ENCODE assay signal across 28 cellular contexts in genomic region chr2:54500404-54501147, GRCh38. TPM values are rescaled to one million over a fixed set of nuclear protein-coding genes. Genes with fewer than 3 reads are reported as not detected.
DNase-seq lines count a peak whose midpoint lies in the region; ATAC-seq, FAIRE-seq and TF ChIP-seq lines count a peak whose summit lies in the region.
"Had no signal": no experiment of that assay in that cellular context is flagged by ENCODE, and none has a peak within 500 bp of the region (broad histone marks: within the 10 kb centered on the region; RNA-seq: fewer than 3 reads in every experiment).

No MANE protein-coding gene starts in this region.

- H3K4me2 ChIP-seq in K562 (ENCODE audit: insufficient read depth, low read length) = no peak overlapping the region

- H3K4me3 ChIP-seq in K562 (no peak overlapping the region), mucosa of descending colon (no peak overlapping the region), tibial artery (no peak overlapping the region)
- H3K4me3 ChIP-seq: dorsolateral prefrontal cortex, skin epidermis had no signal

- BruUV-seq in K562 (replicated peaks; lab: Mats Ljungman, UMichigan) = no TSS peak

- POLR2A ChIA-PET in K562 (lab: Yijun Ruan, JAX) = interaction anchor here (0.7 to 0.8 kb wide), 3 partner anchors 119 to 206 kb away, joined by 3 to 4 read pairs (median 3); no protein-coding TSS in a partner anchor

- no peaks in the 10 kb centered on the region for H4K20me1 ChIP-seq in K562 (replicated peaks; ENCODE audit: control insufficient read depth, insufficient read depth, low read length)

- CTCF ChIA-PET in K562 (lab: Yijun Ruan, JAX; ENCODE audit: low intra/inter-chr PET ratio) = no interaction called here

- no peak for TF ChIP-seq RAD21 in K562 (CRISPR knock-in tag; conservative IDR thresholded peaks at IDR 0.05 in 1 of 2, IDR thresholded peaks at IDR 0.05 in 1 of 2)

- DNase-seq in K562 (ENCODE audit: extremely low read depth in 1 of 4, low spot score in 3 of 4) (no peak), Right ventricle myocardium superior (peak; percentile 72), mucosa of descending colon (no peak), tibial artery (peak in 1 of 2 donors; percentile 55), glutamatergic neuron (no peak), SIG-M5 (lab: John Stamatoyannopoulos, UW) (no peak)
- no peak for DNase-seq in stimulated activated CD4-positive, alpha-beta T cell treated with anti-CD3 and anti-CD28 coated beads, Interleukin-4, amount 100 ng/mL, for 1 hour
- no peak for DNase-seq in stimulated activated CD4-positive, alpha-beta T cell treated with anti-CD3 and anti-CD28 coated beads, Interleukin-2, amount 100 ng/mL, for 24 hours
- DNase-seq: activated CD4-positive, alpha-beta T cell treated with anti-CD3 and anti-CD28 coated beads for 36 hours; activated naive CD4-positive, alpha-beta T cell treated with Interleukin-2 at 50 U/mL for 16 hours; activated T-cell treated with anti-CD3 and anti-CD28 coated beads, Interleukin-2, amount 50 U/mL, for 48 hours; amygdala; foreskin fibroblast; kidney; mesenchymal stem cell; naive thymus-derived CD8-positive, alpha-beta T cell; NCI-H1105; NCI-H2029; NCI-H226; SHP77 treated with DMSO at 0.1 percent for 48 hours; stimulated activated naive CD4-positive, alpha-beta T cell had no signal

- H2AFZ ChIP-seq in K562 (ENCODE audit: low read depth, low read length) = no peak overlapping the region
- H2AFZ ChIP-seq: parathyroid adenoma had no signal

- no peaks in the 10 kb centered on the region for H3K9me3 ChIP-seq in K562 (replicated peaks; ENCODE audit: control insufficient read depth, insufficient read depth, low read depth, low read length)
- H3K9me3 ChIP-seq in mucosa of descending colon = no peaks in the 10 kb centered on the region
- no peaks in the 10 kb centered on the region for H3K9me3 ChIP-seq in tibial artery

- H3K36me3 Mint-ChIP-seq in glutamatergic neuron (ENCODE audit: unreplicated experiment) = no peaks in the 10 kb centered on the region
- H3K36me3 Mint-ChIP-seq: naive thymus-derived CD8-positive, alpha-beta T cell had no signal

- H3K27ac Mint-ChIP-seq in glutamatergic neuron (ENCODE audit: unreplicated experiment) = no peak overlapping the region
- H3K27ac Mint-ChIP-seq: activated CD4-positive, alpha-beta T cell treated with anti-CD3 and anti-CD28 coated beads for 36 hours had no signal

- H3K4me1 ChIP-seq in K562 (replicated peaks in 1 of 2; ENCODE audit: control insufficient read depth in 2 of 2, insufficient read depth in 2 of 2, low read length in 2 of 2) = no peaks in the 10 kb centered on the region
- H3K4me1 ChIP-seq in mucosa of descending colon (ENCODE audit: low read depth) = no peaks in the 10 kb centered on the region
- peaks cover 0 to 87% (median 38%) of the 10 kb centered on the region in 4 donors for H3K4me1 ChIP-seq in tibial artery

- in situ Hi-C loops in K562 (cut with MboI) = no loop called here

- H3K27me3 ChIP-seq in K562 (ENCODE audit: control insufficient read depth in 2 of 2, insufficient read depth in 2 of 2, low read length in 2 of 2) (peaks cover 2 to 10% of the 10 kb centered on the region in 2 experiments; a peak in 2 of 5 replicates), tibial artery (no peaks in the 10 kb centered on the region)
- H3K27me3 ChIP-seq: dorsolateral prefrontal cortex had no signal

- no peak for TF ChIP-seq EP300 in K562 (IDR thresholded peaks at IDR 0.05; ENCODE audit: low read length)

- no peak overlapping the region for H3K9ac ChIP-seq in K562 (ENCODE audit: insufficient read depth in 1 of 2, low read depth in 2 of 2, low read length in 2 of 2)
- H3K9ac ChIP-seq: parathyroid adenoma had no signal

- intact Hi-C loops in K562 (cut with micrococcal nuclease) (loop anchor here (5.0 to 10.0 kb wide), 2 partner anchors 136 to 293 kb away; no protein-coding TSS in a partner anchor), Right ventricle myocardium superior (cut with DNase I) (no loop called here), mucosa of descending colon (cut with DNase I, micrococcal nuclease) (no loop called here), tibial artery (cut with DNase I; ENCODE audit: low total_unique reads) (no loop called here)

- H3K27ac ChIP-seq in K562 (ENCODE audit: extremely low read depth, low read depth, low read length) (no peak overlapping the region), tibial artery (peak overlapping the region; percentile 8 to 11)
- H3K27ac ChIP-seq: C4-2B, HL-60, parathyroid adenoma had no signal

- peaks cover 2% of the 10 kb centered on the region for H3K27me3 Mint-ChIP-seq in glutamatergic neuron (ENCODE audit: unreplicated experiment)
- H3K27me3 Mint-ChIP-seq: naive thymus-derived CD8-positive, alpha-beta T cell had no signal

- TF ChIP-seq POLR2A in K562 (conservative IDR thresholded peaks at IDR 0.05) = no peak

- no peak for FAIRE-seq in K562 (lab: Jason Lieb, UNC)
- FAIRE-seq: H1, TTC549 had no signal

- ATAC-seq in K562 = no peak
- peak; percentile 65 for ATAC-seq in Right ventricle myocardium superior (ENCODE audit: poor library complexity)
- peak; percentile 77 for ATAC-seq in mucosa of descending colon
- ATAC-seq: activated CD4-positive, alpha-beta T cell treated with anti-CD3 and anti-CD28 coated beads for 36 hours; naive thymus-derived CD8-positive, alpha-beta T cell had no signal

- TF ChIP-seq CTCF in K562 (IDR thresholded peaks at IDR 0.05 in 2 of 3, conservative IDR thresholded peaks at IDR 0.05 in 1 of 3; ENCODE audit: insufficient read depth in 2 of 3, low read depth in 1 of 3, low read length in 3 of 3) (no peak), mucosa of descending colon (IDR thresholded peaks at IDR 0.05) (no peak), tibial artery (IDR thresholded peaks at IDR 0.05) (no peak), glutamatergic neuron (IDR thresholded peaks at IDR 0.05; ENCODE audit: partially characterized antibody, unreplicated experiment) (no peak)

- no peaks in the 10 kb centered on the region for H3K79me2 ChIP-seq in K562 (ENCODE audit: control insufficient read depth, insufficient read depth, low read length)

- H3K4me3 Mint-ChIP-seq in glutamatergic neuron (ENCODE audit: unreplicated experiment) = no peak overlapping the region
- H3K4me3 Mint-ChIP-seq: activated CD4-positive, alpha-beta T cell treated with anti-CD3 and anti-CD28 coated beads for 36 hours; naive thymus-derived CD8-positive, alpha-beta T cell had no signal

- H3K36me3 ChIP-seq in K562 (ENCODE audit: control insufficient read depth, insufficient read depth, low read length) (no peaks in the 10 kb centered on the region), mucosa of descending colon (ENCODE audit: low read depth) (no peaks in the 10 kb centered on the region), tibial artery (no peaks in the 10 kb centered on the region)

- peaks cover 32% of the 10 kb centered on the region for H3K4me1 Mint-ChIP-seq in glutamatergic neuron (ENCODE audit: low read depth, unreplicated experiment)
- H3K4me1 Mint-ChIP-seq: naive thymus-derived CD8-positive, alpha-beta T cell had no signal

- no peaks in the 10 kb centered on the region for H3K9me3 Mint-ChIP-seq in glutamatergic neuron (ENCODE audit: unreplicated experiment)
- H3K9me3 Mint-ChIP-seq: naive thymus-derived CD8-positive, alpha-beta T cell had no signal

- no peaks in the 10 kb centered on the region for H3K9me1 ChIP-seq in K562 (ENCODE audit: control insufficient read depth, insufficient read depth, low read length)

- WGBS in K562 (ENCODE audit: insufficient coverage, low coverage, missing lambda C conversion rate) = 9% methylated on average over 8 of the region's 8 CpGs

TF ChIP-seq in K562, 482 proteins besides CTCF, POLR2A, EP300 and RAD21:
- TF ChIP-seq THRA (IDR thresholded peaks at IDR 0.05) (no peak), TFAM (CRISPR knock-in tag; conservative IDR thresholded peaks at IDR 0.05) (no peak), SRSF9 (IDR thresholded peaks at IDR 0.05; ENCODE audit: borderline replicate concordance, low read depth, low read length) (no peak), C11orf30 (IDR thresholded peaks at IDR 0.05; ENCODE audit: low read depth) (no peak), CEBPB (tag; IDR thresholded peaks at IDR 0.05) (peak; percentile 62)

RNA-seq across cellular contexts. Expression of gene SPTBN1, which starts 44.4 kb away (rescaled TPM):
- total RNA-seq in K562 (2011; cell fraction: chromatin; rRNA removed; ENCODE audit: low replicate concordance) = 34.6 and 62.2 TPM in 2 replicates
- 19.0 and 22.5 TPM in 2 replicates for total RNA-seq in K562 (2011; cell fraction: nucleolus; rRNA removed)
- total RNA-seq in K562 (2011; cell fraction: nucleoplasm; rRNA removed) = 39.6 and 60.9 TPM in 2 replicates
- total RNA-seq in K562 (2014; rRNA removed) (44.7 and 50.1 TPM in 2 replicates), K562 (2014; rRNA removed; fragmentation: Illumina TruSeq; extraction: Trizol) (34.4 and 35.3 TPM in 2 replicates), K562 (2015; rRNA removed; fragmentation: Illumina TruSeq; extraction: Trizol) (53.1 and 53.7 TPM in 2 replicates), K562 (2021) (56.6 and 66.8 TPM in 2 replicates), Right ventricle myocardium superior (391 TPM), mucosa of descending colon (100 to 1,000 TPM; 237 to 396 (median 392) TPM), glutamatergic neuron (ENCODE audit: unreplicated experiment) (385 TPM)
- polyA plus RNA-seq in K562 (2011; rRNA removed) (10.0 and 12.3 TPM in 2 replicates), K562 (2014; fragmentation: Illumina TruSeq; extraction: Trizol) (30.3 and 31.4 TPM in 2 replicates), K562 (2014; fragmentation: Nextera tagmentation; extraction: Ambion mirVana) (10 to 100 TPM in 1 of 2 experiments, 1 to 10 TPM in 1; 8.9 to 16.8 TPM), K562 (2014; rRNA removed) (22.5 and 25.2 TPM in 2 replicates)
- polyA plus RNA-seq in K562 (2011; cell fraction: cytosol; rRNA removed) = 4.5 and 5.6 TPM in 2 replicates
- 37.2 and 71.1 TPM in 2 replicates for polyA plus RNA-seq in K562 (2011; cell fraction: nucleus; rRNA removed)
- 38.4 and 48.5 TPM in 2 replicates for polyA plus RNA-seq in K562 (2012)
- polyA minus RNA-seq in K562 (2011; rRNA and poly(A)+ RNA removed) = 28.4 and 38.6 TPM in 2 replicates
- polyA minus RNA-seq in K562 (2011; cell fraction: cytosol; rRNA and poly(A)+ RNA removed) = 19.4 and 23.3 TPM in 2 replicates
- polyA minus RNA-seq in K562 (2011; cell fraction: nucleus; rRNA and poly(A)+ RNA removed) = 21.3 and 77.5 TPM in 2 replicates
